Comparison of ENCODE assay signal across 8 cellular contexts in the genomic region with DNA sequence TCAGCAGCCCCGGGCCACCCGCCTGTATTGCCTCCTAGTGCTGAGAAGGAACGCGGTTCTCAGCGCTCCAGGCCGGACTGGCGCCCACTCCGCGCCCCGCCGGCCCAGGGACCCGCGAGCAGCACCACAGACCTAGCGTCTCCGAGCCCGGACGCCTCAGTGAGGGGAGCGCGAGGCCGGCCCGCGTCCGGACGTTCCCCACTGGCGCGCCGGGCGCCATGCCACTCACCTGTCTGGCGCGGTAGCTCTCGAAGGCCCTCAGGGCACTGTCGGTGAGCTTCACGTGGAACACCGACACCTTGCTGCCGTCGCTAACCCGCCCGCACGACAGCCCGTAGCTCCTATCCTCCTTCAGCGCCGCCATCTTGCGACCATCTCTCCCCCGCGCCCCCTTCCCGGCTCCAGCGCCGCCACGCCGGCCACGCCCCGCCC. TPM values are rescaled to one million over a fixed set of nuclear protein-coding genes. Genes with fewer than 3 reads are reported as not detected.
DNase-seq lines count a peak whose midpoint lies in the region; ATAC-seq and TF ChIP-seq lines count a peak whose summit lies in the region.

A gene (minus strand): TSS at position 379 of the 432 bp plus-strand sequence. CDS start 15 bp downstream, at position 364.

- peak within 1 kb of the TSS; percentile 30; the same call in 1 of the 2 replicates for H3K27ac ChIP-seq in SJCRH30
- peak within 1 kb of the TSS; percentile 80 for H3K27ac ChIP-seq in parathyroid adenoma

- H3K36me3 ChIP-seq in SJCRH30 (no peaks in the 10 kb centered on the region), parathyroid adenoma (ENCODE audit: control insufficient read depth, insufficient read depth, low read length) (no peaks in the 10 kb centered on the region)

- TF ChIP-seq CTCF in AG10803 (conservative IDR thresholded peaks at IDR 0.05; ENCODE audit: low read length) (no peak), fibroblast of pulmonary artery (IDR thresholded peaks at IDR 0.05; ENCODE audit: low read length, missing control alignments) (no peak), parathyroid adenoma (IDR thresholded peaks at IDR 0.05) (no peak)

- H3K79me2 ChIP-seq in parathyroid adenoma, result peaks cover 38% of the 10 kb centered on the region

- H2AFZ ChIP-seq in parathyroid adenoma, result peak within 1 kb of the TSS; percentile 78

- ATAC-seq in GM21526 (IDR thresholded peaks at IDR 0.05; ENCODE audit: low FRiP score, unreplicated experiment), result peak; percentile 6

- H3K27me3 ChIP-seq in SJCRH30, result no peaks in the 10 kb centered on the region
- H3K27me3 ChIP-seq in parathyroid adenoma (ENCODE audit: control insufficient read depth, insufficient read depth, low read length), result no peaks in the 10 kb centered on the region

- H3K9ac ChIP-seq in parathyroid adenoma, result peak within 1 kb of the TSS; percentile 87

- no peaks in the 10 kb centered on the region for H3K9me3 ChIP-seq in SJCRH30 (replicated peaks)
- H3K9me3 ChIP-seq in parathyroid adenoma (ENCODE audit: control insufficient read depth, low read length), result no peaks in the 10 kb centered on the region

- DNase-seq in AG10803 (ENCODE audit: low read depth) (no peak), SJCRH30 (no peak), fibroblast of pulmonary artery (ENCODE audit: low read depth) (no peak), ecto neural progenitor cell (ENCODE audit: low spot score) (no peak), NCI-H510A treated with DMSO at 0.1 percent for 48 hours (lab: John Stamatoyannopoulos, UW) (no peak), KG1 (lab: John Stamatoyannopoulos, UW) (no peak)

- H3K4me1 ChIP-seq in SJCRH30 (peaks cover 3% of the 10 kb centered on the region; the same call in 1 of the 2 replicates), parathyroid adenoma (peaks cover 5% of the 10 kb centered on the region)

- peak within 1 kb of the TSS; percentile 84 for H3K4me2 ChIP-seq in parathyroid adenoma (ENCODE audit: low read length)

- H3K4me3 ChIP-seq in AG10803 (ENCODE audit: low read length), result peak within 1 kb of the TSS; percentile 98
- peak within 1 kb of the TSS; percentile 79 for H3K4me3 ChIP-seq in SJCRH30
- peak within 1 kb of the TSS; percentile 97 for H3K4me3 ChIP-seq in fibroblast of pulmonary artery (replicated peaks; ENCODE audit: low read depth, low read length)
- H3K4me3 ChIP-seq in parathyroid adenoma (ENCODE audit: low read depth, low read length), result peak within 1 kb of the TSS; percentile 87

RNA-seq across cellular contexts. Expression of the gene that starts here (rescaled TPM):
- total RNA-seq in SJCRH30 (2014; rRNA removed; shearing (Covaris generic)), result 9.1 and 10.1 TPM in 2 replicates
